ENCODE assay signal across 23 cellular contexts in genomic region chr20:15550116-15550870, GRCh38.
"Had no signal": no experiment of that assay in that cellular context is flagged by ENCODE, and none has a peak within 500 bp of the region (broad histone marks: within the 10 kb centered on the region; RNA-seq: fewer than 3 reads in every experiment).

No MANE protein-coding gene starts in this region.

- FAIRE-seq: keratinocyte had no signal

- H3K4me1 ChIP-seq: gastrocnemius medialis, neural progenitor cell, psoas muscle, spleen, upper lobe of left lung, vagina had no signal

- H3K36me3 ChIP-seq: gastrocnemius medialis, neural progenitor cell, sigmoid colon, spleen, thoracic aorta, tibial nerve, upper lobe of left lung, vagina had no signal

- H3K4me2 ChIP-seq: neural progenitor cell had no signal

- H3K9me3 ChIP-seq: gastrocnemius medialis, vagina had no signal

- H3K27ac ChIP-seq: gastrocnemius medialis, neural progenitor cell, psoas muscle, sigmoid colon, spleen, thoracic aorta, tibial nerve, upper lobe of left lung, vagina had no signal

- H2AFZ ChIP-seq: neural progenitor cell had no signal

- ATAC-seq: effector memory CD8-positive, alpha-beta T cell; gastrocnemius medialis; left lobe of liver; naive thymus-derived CD4-positive, alpha-beta T cell; psoas muscle; right cardiac atrium; stimulated activated naive B cell treated with anti-CD40 and anti-IgM and Interleukin-4, amounts not matched to agents 10 μg/mL and 1 μg/mL and 100 μg/mL, for 72 hours had no signal

- H3K9ac ChIP-seq: neural progenitor cell had no signal

- H3K27me3 ChIP-seq: gastrocnemius medialis, neural progenitor cell, sigmoid colon, spleen, tibial nerve, upper lobe of left lung, vagina had no signal

- H3K4me3 ChIP-seq: gastrocnemius medialis, neural progenitor cell, psoas muscle, sigmoid colon, spleen, thoracic aorta, tibial nerve, upper lobe of left lung, vagina had no signal

- DNase-seq: cortex of kidney; effector memory CD8-positive, alpha-beta T cell; gastrocnemius medialis; head of caudate nucleus; mammary epithelial cell; mesendoderm; midbrain; naive thymus-derived CD4-positive, alpha-beta T cell; nucleus accumbens; posterior cingulate gyrus; psoas muscle; right cardiac atrium; sigmoid colon; spleen; stimulated activated CD4-positive, alpha-beta T cell treated with anti-CD3 and anti-CD28 coated beads, Interleukin-2, amount 100 ng/mL, for 48 hours; stimulated activated naive B cell treated with anti-CD40 and anti-IgM and Interleukin-4, amounts not matched to agents 10 μg/mL and 1 μg/mL and 100 μg/mL, for 72 hours; upper lobe of left lung had no signal
